In the genomic region with DNA sequence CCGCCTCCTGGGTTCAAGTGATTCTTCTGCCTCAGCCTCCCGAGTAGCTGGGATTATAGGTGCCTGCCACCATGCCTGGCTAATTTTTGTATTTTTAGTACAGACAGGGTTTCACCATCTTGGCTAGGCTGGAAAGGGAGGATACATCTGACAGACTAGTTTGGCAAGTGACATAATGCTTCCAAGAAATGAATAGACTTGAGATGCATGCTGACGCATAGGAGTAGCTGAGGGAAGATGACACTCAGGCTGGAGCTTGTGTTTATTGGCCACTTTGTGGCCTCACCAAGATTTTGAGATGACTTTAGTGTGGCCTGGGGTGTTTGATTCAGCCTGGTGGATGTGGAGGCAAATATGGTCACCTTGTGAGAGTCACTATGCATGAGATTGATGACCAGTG, we compare ENCODE assay signal across 1 cellular context.
TF ChIP-seq lines count a peak whose summit lies in the region.

No MANE protein-coding gene starts in this region.

TF ChIP-seq in H1, 55 proteins besides CTCF, POLR2A, EP300 and RAD21:
- TF ChIP-seq BRCA1 (IDR thresholded peaks at IDR 0.05; ENCODE audit: low read depth, low read length) (no peak), BACH1 (IDR thresholded peaks at IDR 0.05; ENCODE audit: low read length) (no peak), PHF8 (conservative IDR thresholded peaks at IDR 0.05; ENCODE audit: low read depth, low read length) (no peak), GABPA (IDR thresholded peaks at IDR 0.05; ENCODE audit: borderline replicate concordance, insufficient read depth, low read length) (no peak), ASH2L (IDR thresholded peaks at IDR 0.05; ENCODE audit: low read length) (no peak), SUZ12 (IDR thresholded peaks at IDR 0.05; ENCODE audit: low read length) (no peak), EGR1 (IDR thresholded peaks at IDR 0.05; ENCODE audit: borderline replicate concordance, low read depth, low read length) (no peak), RBBP5 (IDR thresholded peaks at IDR 0.05; ENCODE audit: borderline replicate concordance, low read depth, low read length) (no peak), TAF7 (optimal IDR thresholded peaks at IDR 0.05; ENCODE audit: borderline replicate concordance, low read depth, low read length) (no peak), EZH2 (IDR thresholded peaks at IDR 0.05; ENCODE audit: low read depth, low read length, severe bottlenecking) (no peak), GTF2F1 (IDR thresholded peaks at IDR 0.05; ENCODE audit: borderline replicate concordance, low read depth, low read length) (no peak), POLR2AphosphoS5 (IDR thresholded peaks at IDR 0.05; ENCODE audit: low read depth, low read length) (no peak), POU5F1 (IDR thresholded peaks at IDR 0.05; ENCODE audit: low read depth, low read length) (no peak), TAF1 (IDR thresholded peaks at IDR 0.05; ENCODE audit: low read depth, low read length) (no peak), BCL11A (IDR thresholded peaks at IDR 0.05; ENCODE audit: low read depth in 2 of 2, low read length in 2 of 2) (no peak), SRF (IDR thresholded peaks at IDR 0.05; ENCODE audit: low read depth, low read length) (no peak)
- TF ChIP-seq, protein P1, sequence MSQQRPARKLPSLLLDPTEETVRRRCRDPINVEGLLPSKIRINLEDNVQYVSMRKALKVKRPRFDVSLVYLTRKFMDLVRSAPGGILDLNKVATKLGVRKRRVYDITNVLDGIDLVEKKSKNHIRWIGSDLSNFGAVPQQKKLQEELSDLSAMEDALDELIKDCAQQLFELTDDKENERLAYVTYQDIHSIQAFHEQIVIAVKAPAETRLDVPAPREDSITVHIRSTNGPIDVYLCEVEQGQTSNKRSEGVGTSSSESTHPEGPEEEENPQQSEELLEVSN (IDR thresholded peaks at IDR 0.05), result no peak
